14 cellular contexts compared by ENCODE assay signal in the genomic region with DNA sequence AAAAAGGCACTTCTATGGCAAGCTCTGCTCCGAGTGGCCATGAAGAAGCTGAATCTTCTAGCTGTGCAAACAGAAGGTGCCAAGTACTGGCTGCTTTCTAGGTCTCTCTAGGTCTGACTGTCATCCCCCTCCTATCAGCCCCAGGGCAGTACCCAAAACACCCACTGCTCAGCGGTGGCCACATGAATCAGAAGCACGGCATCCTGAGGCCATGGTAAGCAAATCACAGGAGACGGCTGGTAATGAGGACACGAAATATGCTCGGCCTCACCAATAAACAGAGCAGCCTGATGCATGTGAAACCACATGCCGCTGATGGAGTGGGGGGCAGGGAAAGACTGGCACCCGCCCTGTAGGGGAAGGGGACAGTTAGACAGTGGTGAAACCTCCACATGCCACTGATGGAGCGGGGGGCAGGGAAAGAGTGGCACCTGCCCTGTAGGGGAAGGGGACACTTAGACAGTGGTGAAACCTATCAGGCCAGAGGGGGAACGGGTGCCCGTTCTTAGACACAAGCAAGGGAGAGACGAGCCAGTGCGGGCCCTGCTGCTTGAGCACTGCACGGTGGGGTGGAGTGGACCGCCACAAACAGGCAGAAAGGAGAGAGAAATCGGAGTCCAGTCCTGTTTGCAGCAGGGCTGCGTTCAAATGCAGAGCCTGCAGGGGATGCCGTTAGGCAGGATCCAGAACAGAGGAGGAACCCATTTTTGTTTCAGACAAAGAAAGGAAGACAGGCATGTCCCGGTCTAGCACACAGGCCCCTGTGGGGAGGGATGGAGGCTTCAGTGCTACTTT. TPM values are rescaled to one million over a fixed set of nuclear protein-coding genes. Genes with fewer than 3 reads are reported as not detected.
A peak's percentile ranks its signal among the peaks of the same experiment; 100 is the strongest.
DNase-seq lines count a peak whose midpoint lies in the region; ATAC-seq and TF ChIP-seq lines count a peak whose summit lies in the region.
"Had no signal": no experiment of that assay in that cellular context is flagged by ENCODE, and none has a peak within 500 bp of the region (broad histone marks: within the 10 kb centered on the region; RNA-seq: fewer than 3 reads in every experiment).

No MANE protein-coding gene starts in this region.

- no peak overlapping the region for H3K4me3 ChIP-seq in RWPE2 (ENCODE audit: severe bottlenecking)
- no peak overlapping the region for H3K4me3 ChIP-seq in epithelial cell of esophagus (ENCODE audit: low read length)
- H3K4me3 ChIP-seq in sigmoid colon, result no peak overlapping the region
- no peak overlapping the region for H3K4me3 ChIP-seq in H7 (ENCODE audit: insufficient read depth, low read depth, low read length)
- H3K4me3 ChIP-seq: SK-N-MC had no signal

- H3K27me3 ChIP-seq in RWPE2 (ENCODE audit: insufficient read depth, poor library complexity, severe bottlenecking) (no peaks in the 10 kb centered on the region), sigmoid colon (no peaks in the 10 kb centered on the region), H7 (ENCODE audit: control insufficient read depth, insufficient read depth, low read length) (no peaks in the 10 kb centered on the region)

- DNase-seq in stimulated activated naive CD8-positive, alpha-beta T cell treated with anti-CD3 and anti-CD28 coated beads, Interleukin-15, amount 100 ng/mL, for 72 hours, result no peak
- DNase-seq in stimulated activated naive CD8-positive, alpha-beta T cell treated with anti-CD3 and anti-CD28 coated beads, Interleukin-15, Interleukin-2, amounts not matched to agents 100 U/mL and 50 U/mL, for 24 hours, result no peak
- DNase-seq in RWPE2 (ENCODE audit: low spot score), result peak; percentile 45
- DNase-seq in epithelial cell of esophagus (ENCODE audit: low read depth), result peak; percentile 27
- DNase-seq in NCI-H1417 (lab: John Stamatoyannopoulos, UW), result no peak
- DNase-seq in sigmoid colon, result no peak
- no peak for DNase-seq in H7
- DNase-seq in head of caudate nucleus, result no peak
- DNase-seq: activated CD4-positive, alpha-beta T cell treated with anti-CD3 and anti-CD28 coated beads, Interleukin-2, amount 10 ng/mL, durations not matched to agents 24 days and 14 days; activated gamma-delta T cell treated with Interleukin-2 at 50 U/mL for 16 hours; COR-L47; GOT3 had no signal

- no peak for TF ChIP-seq CTCF in RWPE2 (IDR thresholded peaks at IDR 0.05; ENCODE audit: poor library complexity, severe bottlenecking)
- no peak for TF ChIP-seq CTCF in epithelial cell of esophagus (IDR thresholded peaks at IDR 0.05; ENCODE audit: insufficient read depth, low read depth, low read length, missing control alignments)
- TF ChIP-seq CTCF in sigmoid colon (IDR thresholded peaks at IDR 0.05), result no peak

- H3K36me3 ChIP-seq in RWPE2 (ENCODE audit: low read depth) (no peaks in the 10 kb centered on the region), sigmoid colon (no peaks in the 10 kb centered on the region), H7 (replicated peaks; ENCODE audit: control insufficient read depth, insufficient read depth, low read length) (no peaks in the 10 kb centered on the region; the same call in 1 of the 2 replicates)

- no peaks in the 10 kb centered on the region for H3K27me3 Mint-ChIP-seq in stimulated activated naive CD8-positive, alpha-beta T cell treated with anti-CD3 and anti-CD28 coated beads, Interleukin-15, amount 100 ng/mL, for 72 hours
- H3K27me3 Mint-ChIP-seq: activated CD4-positive, alpha-beta T cell treated with anti-CD3 and anti-CD28 coated beads, Interleukin-2, amount 10 ng/mL, durations not matched to agents 24 days and 14 days had no signal

- no peak for TF ChIP-seq POLR2A in sigmoid colon (IDR thresholded peaks at IDR 0.05)

- H3K27ac Mint-ChIP-seq in stimulated activated naive CD8-positive, alpha-beta T cell treated with anti-CD3 and anti-CD28 coated beads, Interleukin-15, amount 100 ng/mL, for 72 hours, result no peak overlapping the region
- H3K27ac Mint-ChIP-seq: activated CD4-positive, alpha-beta T cell treated with anti-CD3 and anti-CD28 coated beads, Interleukin-2, amount 10 ng/mL, durations not matched to agents 24 days and 14 days had no signal

- no peaks in the 10 kb centered on the region for H3K9me3 ChIP-seq in RWPE2 (ENCODE audit: severe bottlenecking)
- no peaks in the 10 kb centered on the region for H3K9me3 ChIP-seq in sigmoid colon

- WGBS in sigmoid colon, 2 donors, result 86 to 88% methylated on average over 19 of the region's 19 CpGs

- no peak overlapping the region for H3K4me3 Mint-ChIP-seq in stimulated activated naive CD8-positive, alpha-beta T cell treated with anti-CD3 and anti-CD28 coated beads, Interleukin-15, amount 100 ng/mL, for 72 hours
- H3K4me3 Mint-ChIP-seq: activated CD4-positive, alpha-beta T cell treated with anti-CD3 and anti-CD28 coated beads, Interleukin-2, amount 10 ng/mL, durations not matched to agents 24 days and 14 days had no signal

- no peaks in the 10 kb centered on the region for H3K9me3 Mint-ChIP-seq in stimulated activated naive CD8-positive, alpha-beta T cell treated with anti-CD3 and anti-CD28 coated beads, Interleukin-15, amount 100 ng/mL, for 72 hours
- H3K9me3 Mint-ChIP-seq: activated CD4-positive, alpha-beta T cell treated with anti-CD3 and anti-CD28 coated beads, Interleukin-2, amount 10 ng/mL, durations not matched to agents 24 days and 14 days had no signal

- H3K27ac ChIP-seq in RWPE2 (ENCODE audit: poor library complexity, severe bottlenecking) (no peak overlapping the region), sigmoid colon (no peak overlapping the region)
- H3K27ac ChIP-seq: coronary artery, SK-N-MC had no signal

- no peaks in the 10 kb centered on the region for H3K4me1 ChIP-seq in RWPE2 (ENCODE audit: insufficient read depth, poor library complexity, severe bottlenecking)
- peaks cover 0 to 74% (median 59%) of the 10 kb centered on the region in 4 donors for H3K4me1 ChIP-seq in sigmoid colon

- H3K4me1 Mint-ChIP-seq in stimulated activated naive CD8-positive, alpha-beta T cell treated with anti-CD3 and anti-CD28 coated beads, Interleukin-15, amount 100 ng/mL, for 72 hours, result peaks cover 77% of the 10 kb centered on the region

- TF ChIP-seq EP300 in sigmoid colon (IDR thresholded peaks at IDR 0.05), result no peak

- peak; percentile 37 for ATAC-seq in stimulated activated naive CD8-positive, alpha-beta T cell treated with anti-CD3 and anti-CD28 coated beads, Interleukin-15, amount 100 ng/mL, for 72 hours
- no peak for ATAC-seq in stimulated activated naive CD8-positive, alpha-beta T cell treated with anti-CD3 and anti-CD28 coated beads, Interleukin-15, Interleukin-2, amounts not matched to agents 100 U/mL and 50 U/mL, for 24 hours
- ATAC-seq in RWPE2 (ENCODE audit: low read depth), result no peak

- intact Hi-C loops in sigmoid colon (cut with DNase I) (no loop called here), head of caudate nucleus (cut with DNase I) (loop anchor here (10.0 kb wide), 1 partner anchor 212 kb away; the partner anchor contains the start of gene TOLLIP)

RNA-seq across cellular contexts. Expression of gene MOB2, which starts 29.9 kb away (rescaled TPM):
- 10 to 100 TPM; 68.6 to 88.9 (median 71.5) TPM for total RNA-seq in sigmoid colon
- 10 to 100 TPM; 46.2 to 55.0 (median 53.5) TPM for polyA plus RNA-seq in sigmoid colon
- 17.3 and 20.2 TPM in 2 replicates for total RNA-seq in H7 (2014; rRNA removed; shearing (Covaris generic))

RNA-seq across cellular contexts. Expression of gene DUSP8, which starts 55.6 kb away (rescaled TPM):
- total RNA-seq in sigmoid colon, result 1 to 10 TPM in 3 of 4 donors, under 1 TPM in 1; 0.66 to 4.4 (median 2.1) TPM
- polyA plus RNA-seq in sigmoid colon, result 10 to 100 TPM in 1 of 3 donors, 1 to 10 TPM in 2; 6.6 to 12.7 (median 7.0) TPM
- total RNA-seq in H7 (2014; rRNA removed; shearing (Covaris generic)), result 1.7 and 2.7 TPM in 2 replicates

Comparison
In these comparisons a context has a peak if more than half of its experiments do, and no peak if none do; other contexts are left out.
1. DNase-seq: peak in RWPE2 (single experiment) and epithelial cell of esophagus (single experiment); none in stimulated activated naive CD8-positive, alpha-beta T cell treated with anti-CD3 and anti-CD28 coated beads, Interleukin-15, amount 100 ng/mL, for 72 hours (0 of 2), stimulated activated naive CD8-positive, alpha-beta T cell treated with anti-CD3 and anti-CD28 coated beads, Interleukin-15, Interleukin-2, amounts not matched to agents 100 U/mL and 50 U/mL, for 24 hours (single experiment), NCI-H1417 (0 of 3), sigmoid colon (single experiment), H7 (single experiment) and head of caudate nucleus (0 of 42).